Comparison of ENCODE assay signal across 24 cellular contexts in genomic region chr15:57446393-57446792, GRCh38.
"Had no signal": no experiment of that assay in that cellular context is flagged by ENCODE, and none has a peak within 500 bp of the region (broad histone marks: within the 10 kb centered on the region; RNA-seq: fewer than 3 reads in every experiment).

No MANE protein-coding gene starts in this region.

- H3K27ac Mint-ChIP-seq: dendritic cell treated with granulocyte-macrophage colony-stimulating factor and Interleukin-4, amounts not matched to agents 40 ng/mL and 50 ng/mL, for 4 days; naive thymus-derived CD8-positive, alpha-beta T cell; nephron progenitor cell; stimulated activated naive B cell treated with anti-CD40 and anti-IgM and Interleukin-4, amounts not matched to agents 10 μg/mL and 1 μg/mL and 100 μg/mL, for 72 hours; stimulated activated naive CD8-positive, alpha-beta T cell treated with anti-CD3 and anti-CD28 coated beads, Interleukin-15, Interleukin-2, amounts not matched to agents 100 ng/mL and 50 ng/mL, for 24 hours had no signal

- H3K36me3 Mint-ChIP-seq: naive thymus-derived CD8-positive, alpha-beta T cell had no signal

- H3K27me3 ChIP-seq: colonic mucosa, esophagus muscularis mucosa, foreskin keratinocyte, gastroesophageal sphincter, heart left ventricle, hepatocyte, left lung, right atrium auricular region, sigmoid colon, transverse colon, upper lobe of right lung, uterus had no signal

- DNase-seq: colonic mucosa; effector CD8-positive, alpha-beta T cell; foreskin keratinocyte; heart left ventricle; left cardiac atrium; left lung; naive thymus-derived CD8-positive, alpha-beta T cell; nephron progenitor cell; nucleus accumbens; sigmoid colon; spleen; stimulated activated naive B cell treated with anti-CD40 and anti-IgM and Interleukin-4, amounts not matched to agents 10 μg/mL and 1 μg/mL and 100 μg/mL, for 72 hours; transverse colon; upper lobe of right lung; uterus had no signal

- H2AFZ ChIP-seq: hepatocyte had no signal

- ATAC-seq: foreskin keratinocyte; gastroesophageal sphincter; heart left ventricle; naive thymus-derived CD8-positive, alpha-beta T cell; stimulated activated naive B cell treated with anti-CD40 and anti-IgM and Interleukin-4, amounts not matched to agents 10 μg/mL and 1 μg/mL and 100 μg/mL, for 72 hours; upper lobe of right lung had no signal

- FAIRE-seq: endothelial cell of umbilical vein, islet of Langerhans had no signal

- H3K4me3 Mint-ChIP-seq: dendritic cell treated with granulocyte-macrophage colony-stimulating factor and Interleukin-4, amounts not matched to agents 40 ng/mL and 50 ng/mL, for 4 days; naive thymus-derived CD8-positive, alpha-beta T cell; nephron progenitor cell; stimulated activated naive B cell treated with anti-CD40 and anti-IgM and Interleukin-4, amounts not matched to agents 10 μg/mL and 1 μg/mL and 100 μg/mL, for 72 hours; stimulated activated naive CD8-positive, alpha-beta T cell treated with anti-CD3 and anti-CD28 coated beads, Interleukin-15, Interleukin-2, amounts not matched to agents 100 ng/mL and 50 ng/mL, for 24 hours had no signal

- H3K79me2 ChIP-seq: hepatocyte had no signal

- H3K4me2 ChIP-seq: hepatocyte had no signal

- H3K4me3 ChIP-seq: colonic mucosa, esophagus muscularis mucosa, gastroesophageal sphincter, heart left ventricle, hepatocyte, left lung, prostate gland, right atrium auricular region, sigmoid colon, spleen, transverse colon, upper lobe of right lung, uterus had no signal

- H3K4me1 Mint-ChIP-seq: naive thymus-derived CD8-positive, alpha-beta T cell; stimulated activated naive B cell treated with anti-CD40 and anti-IgM and Interleukin-4, amounts not matched to agents 10 μg/mL and 1 μg/mL and 100 μg/mL, for 72 hours had no signal

- H3K36me3 ChIP-seq: colonic mucosa, left lung, prostate gland, right atrium auricular region, sigmoid colon, spleen, transverse colon, upper lobe of right lung, uterus had no signal

- H3K9me3 ChIP-seq: colonic mucosa, esophagus muscularis mucosa, gastroesophageal sphincter, heart left ventricle, left lung, prostate gland, right atrium auricular region, sigmoid colon, spleen, transverse colon, upper lobe of right lung, uterus had no signal

- H3K27me3 Mint-ChIP-seq: dendritic cell treated with granulocyte-macrophage colony-stimulating factor and Interleukin-4, amounts not matched to agents 40 ng/mL and 50 ng/mL, for 4 days had no signal

- H3K27ac ChIP-seq: colonic mucosa, esophagus muscularis mucosa, foreskin keratinocyte, gastroesophageal sphincter, heart left ventricle, hepatocyte, left lung, right atrium auricular region, sigmoid colon, spleen, transverse colon, upper lobe of right lung had no signal

- H3K9me3 Mint-ChIP-seq: dendritic cell treated with granulocyte-macrophage colony-stimulating factor and Interleukin-4, amounts not matched to agents 40 ng/mL and 50 ng/mL, for 4 days; naive thymus-derived CD8-positive, alpha-beta T cell; nephron progenitor cell; stimulated activated naive CD8-positive, alpha-beta T cell treated with anti-CD3 and anti-CD28 coated beads, Interleukin-15, Interleukin-2, amounts not matched to agents 100 ng/mL and 50 ng/mL, for 24 hours had no signal

- H3K4me1 ChIP-seq: colonic mucosa, foreskin keratinocyte, left lung, sigmoid colon, spleen, upper lobe of right lung, uterus had no signal
